In genomic region chr17:46264456-46265198, GRCh38 we compare ENCODE assay signal across 9 cellular contexts. TPM values are rescaled to one million over a fixed set of nuclear protein-coding genes. Genes with fewer than 3 reads are reported as not detected.
DNase-seq lines count a peak whose midpoint lies in the region; ATAC-seq and TF ChIP-seq lines count a peak whose summit lies in the region.
"Had no signal": no experiment of that assay in that cellular context is flagged by ENCODE, and none has a peak within 500 bp of the region (broad histone marks: within the 10 kb centered on the region; RNA-seq: fewer than 3 reads in every experiment).

No MANE protein-coding gene starts in this region.

- H3K27me3 ChIP-seq in colonic mucosa (no peaks in the 10 kb centered on the region), lower lobe of right lung (ENCODE audit: low read depth) (no peaks in the 10 kb centered on the region)

- H3K4me3 Mint-ChIP-seq in activated CD4-positive, alpha-beta memory T cell treated with anti-CD3 and anti-CD28 coated beads for 36 hours = no peak overlapping the region
- no peak overlapping the region for H3K4me3 Mint-ChIP-seq in activated CD4-positive, alpha-beta memory T cell treated with anti-CD3 and anti-CD28 coated beads, Interleukin-2, amount 10 ng/mL, durations not matched to agents 7 days and 5 days

- ATAC-seq in lower lobe of right lung = no peak

- H3K36me3 Mint-ChIP-seq in activated CD4-positive, alpha-beta memory T cell treated with anti-CD3 and anti-CD28 coated beads for 36 hours = no peaks in the 10 kb centered on the region
- peaks cover 6% of the 10 kb centered on the region for H3K36me3 Mint-ChIP-seq in activated CD4-positive, alpha-beta memory T cell treated with anti-CD3 and anti-CD28 coated beads, Interleukin-2, amount 10 ng/mL, durations not matched to agents 7 days and 5 days (ENCODE audit: low read depth)

- H3K9me3 Mint-ChIP-seq in activated CD4-positive, alpha-beta memory T cell treated with anti-CD3 and anti-CD28 coated beads for 36 hours = no peaks in the 10 kb centered on the region
- H3K9me3 Mint-ChIP-seq in activated CD4-positive, alpha-beta memory T cell treated with anti-CD3 and anti-CD28 coated beads, Interleukin-2, amount 10 ng/mL, durations not matched to agents 7 days and 5 days = no peaks in the 10 kb centered on the region

- no peaks in the 10 kb centered on the region for H3K9me3 ChIP-seq in colonic mucosa
- no peaks in the 10 kb centered on the region for H3K9me3 ChIP-seq in lower lobe of right lung

- H3K36me3 ChIP-seq in colonic mucosa = no peaks in the 10 kb centered on the region
- H3K36me3 ChIP-seq in lower lobe of right lung = no peaks in the 10 kb centered on the region

- peak; percentile 44 for DNase-seq in activated CD4-positive, alpha-beta memory T cell treated with anti-CD3 and anti-CD28 coated beads for 36 hours
- no peak for DNase-seq in activated CD4-positive, alpha-beta memory T cell treated with anti-CD3 and anti-CD28 coated beads, Interleukin-2, amount 10 ng/mL, durations not matched to agents 7 days and 5 days
- DNase-seq in RPMI7951 (ENCODE audit: low read depth) (peak; percentile 60), colonic mucosa (no peak), retinal pigment epithelial cell (ENCODE audit: low read depth) (peak; percentile 76), NOMO-1 (lab: John Stamatoyannopoulos, UW; ENCODE audit: unreplicated experiment in 2 of 2) (no peak), lower lobe of right lung (no peak), RKO (ENCODE audit: low spot score) (no peak)

- POLR2A ChIA-PET in activated CD4-positive, alpha-beta memory T cell treated with anti-CD3 and anti-CD28 coated beads for 36 hours (lab: Charles Lee) = interaction anchor here (1.4 kb wide), 1 partner anchor 682 kb away, joined by 3 read pairs; no protein-coding TSS in a partner anchor
- POLR2A ChIA-PET in activated CD4-positive, alpha-beta memory T cell treated with anti-CD3 and anti-CD28 coated beads, Interleukin-2, amount 10 ng/mL, durations not matched to agents 7 days and 5 days (lab: Charles Lee) = no interaction called here

- H3K4me1 ChIP-seq in colonic mucosa (no peaks in the 10 kb centered on the region), lower lobe of right lung (peaks cover 18% of the 10 kb centered on the region)

- H3K4me1 Mint-ChIP-seq in activated CD4-positive, alpha-beta memory T cell treated with anti-CD3 and anti-CD28 coated beads for 36 hours (ENCODE audit: low read depth) = peaks cover 32% of the 10 kb centered on the region
- peaks cover 41% of the 10 kb centered on the region for H3K4me1 Mint-ChIP-seq in activated CD4-positive, alpha-beta memory T cell treated with anti-CD3 and anti-CD28 coated beads, Interleukin-2, amount 10 ng/mL, durations not matched to agents 7 days and 5 days

- H3K9ac ChIP-seq in colonic mucosa (ENCODE audit: low read depth in 2 of 2, low read length in 2 of 2) = no peak overlapping the region

- peak overlapping the region; percentile 23 for H3K27ac ChIP-seq in colonic mucosa
- H3K27ac ChIP-seq in lower lobe of right lung = no peak overlapping the region
- H3K27ac ChIP-seq: VCaP had no signal

- intact Hi-C loops in activated CD4-positive, alpha-beta memory T cell treated with anti-CD3 and anti-CD28 coated beads for 36 hours (cut with micrococcal nuclease) = no loop called here
- intact Hi-C loops in colonic mucosa (cut with DNase I) = no loop called here
- intact Hi-C loops in lower lobe of right lung (cut with DNase I) = no loop called here

- H3K4me3 ChIP-seq in colonic mucosa (no peak overlapping the region), retinal pigment epithelial cell (ENCODE audit: low read length) (no peak overlapping the region), lower lobe of right lung (no peak overlapping the region)

- CTCF ChIA-PET in activated CD4-positive, alpha-beta memory T cell treated with anti-CD3 and anti-CD28 coated beads for 36 hours (lab: Charles Lee) = no interaction called here
- CTCF ChIA-PET in activated CD4-positive, alpha-beta memory T cell treated with anti-CD3 and anti-CD28 coated beads, Interleukin-2, amount 10 ng/mL, durations not matched to agents 7 days and 5 days (lab: Charles Lee) = interaction anchor here (0.5 to 1.1 kb wide), 2 partner anchors 220 to 737 kb away, joined by 3 read pairs; no protein-coding TSS in a partner anchor

- TF ChIP-seq CTCF in colonic mucosa (IDR thresholded peaks at IDR 0.05) (no peak), retinal pigment epithelial cell (conservative IDR thresholded peaks at IDR 0.05; ENCODE audit: low read depth, low read length) (no peak), lower lobe of right lung (IDR thresholded peaks at IDR 0.05) (no peak)

- H3K27me3 Mint-ChIP-seq in activated CD4-positive, alpha-beta memory T cell treated with anti-CD3 and anti-CD28 coated beads for 36 hours = peaks cover 20% of the 10 kb centered on the region
- H3K27me3 Mint-ChIP-seq in activated CD4-positive, alpha-beta memory T cell treated with anti-CD3 and anti-CD28 coated beads, Interleukin-2, amount 10 ng/mL, durations not matched to agents 7 days and 5 days = peaks cover 61% of the 10 kb centered on the region

- H3K27ac Mint-ChIP-seq in activated CD4-positive, alpha-beta memory T cell treated with anti-CD3 and anti-CD28 coated beads for 36 hours = peak overlapping the region; percentile 14
- H3K27ac Mint-ChIP-seq in activated CD4-positive, alpha-beta memory T cell treated with anti-CD3 and anti-CD28 coated beads, Interleukin-2, amount 10 ng/mL, durations not matched to agents 7 days and 5 days = no peak overlapping the region

RNA-seq across cellular contexts. Expression of gene LRRC37A, which starts 30.3 kb away (rescaled TPM):
- total RNA-seq in activated CD4-positive, alpha-beta memory T cell treated with anti-CD3 and anti-CD28 coated beads for 36 hours = 1 to 10 TPM; 2.0 to 4.1 TPM
- total RNA-seq in activated CD4-positive, alpha-beta memory T cell treated with anti-CD3 and anti-CD28 coated beads, Interleukin-2, amount 10 ng/mL, durations not matched to agents 7 days and 5 days = 1 to 10 TPM; 4.6 to 5.7 TPM
- 0.20 and 0.36 TPM in 2 replicates for total RNA-seq in RPMI7951 (2014; rRNA removed; shearing (Covaris generic))
- total RNA-seq in colonic mucosa = 1 to 10 TPM in 1 of 2 donors, under 1 TPM in 1; 0.85 to 2.1 TPM
- total RNA-seq in lower lobe of right lung = 3.3 TPM

Comparison
In these comparisons a context has a peak if more than half of its experiments do, and no peak if none do; other contexts are left out.
1. DNase-seq: peak in activated CD4-positive, alpha-beta memory T cell treated with anti-CD3 and anti-CD28 coated beads for 36 hours (single experiment), RPMI7951 (single experiment) and retinal pigment epithelial cell (single experiment); none in activated CD4-positive, alpha-beta memory T cell treated with anti-CD3 and anti-CD28 coated beads, Interleukin-2, amount 10 ng/mL, durations not matched to agents 7 days and 5 days (single experiment), colonic mucosa (single experiment), NOMO-1 (0 of 2), lower lobe of right lung (single experiment) and RKO (single experiment).